1 cellular context compared by ENCODE assay signal in the genomic region with DNA sequence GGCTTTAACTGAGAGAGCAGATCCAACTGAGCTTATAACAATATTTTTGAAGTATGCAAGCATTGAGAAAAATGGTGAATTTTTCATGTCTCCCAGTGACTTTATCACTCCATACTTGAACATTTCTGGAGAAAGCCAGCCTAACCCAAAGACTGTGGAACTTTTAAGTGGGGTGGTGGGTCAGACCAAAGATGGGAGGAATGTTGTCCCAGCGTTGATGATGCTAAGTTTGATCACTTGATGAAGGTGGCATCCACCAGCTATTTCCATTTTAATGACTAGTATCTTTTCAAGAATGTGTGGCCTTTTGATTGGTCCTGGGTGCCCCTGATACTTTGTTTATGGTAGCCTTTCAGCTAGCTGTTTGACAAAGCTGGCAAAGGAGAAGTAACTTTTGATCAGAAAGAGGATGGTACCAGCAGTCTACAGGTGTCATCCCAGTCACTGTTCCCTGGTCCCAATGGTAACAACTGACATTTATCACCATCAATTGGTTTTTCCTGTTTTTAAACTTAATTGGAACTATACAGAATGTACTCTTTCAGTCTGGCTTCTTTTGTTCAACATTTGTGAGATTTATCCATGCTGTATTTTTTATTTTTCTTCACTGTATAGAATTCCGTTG.
TF ChIP-seq lines count a peak whose summit lies in the region.

No MANE protein-coding gene starts in this region.

TF ChIP-seq in H1, 55 proteins besides CTCF, POLR2A, EP300 and RAD21:
- peak; percentile 69 for TF ChIP-seq POLR2AphosphoS5 (IDR thresholded peaks at IDR 0.05; ENCODE audit: low read depth, low read length)
- no peak for TF ChIP-seq RBBP5 (IDR thresholded peaks at IDR 0.05; ENCODE audit: borderline replicate concordance, low read depth, low read length)
